In genomic region chr5:136516617-136517016, GRCh38 we compare ENCODE assay signal across 15 cellular contexts.
"Had no signal": no experiment of that assay in that cellular context is flagged by ENCODE, and none has a peak within 500 bp of the region (broad histone marks: within the 10 kb centered on the region; RNA-seq: fewer than 3 reads in every experiment).

No MANE protein-coding gene starts in this region.

- ATAC-seq: activated T-cell treated with anti-CD3 and anti-CD28 coated beads, Interleukin-2, amount 50 U/mL, for 72 hours; esophagus mucosa; left cardiac atrium; psoas muscle had no signal

- DNase-seq: activated CD4-positive, alpha-beta memory T cell treated with anti-CD3 and anti-CD28 coated beads for 36 hours; activated gamma-delta T cell treated with Interleukin-2 at 50 U/mL for 16 hours; activated naive CD8-positive, alpha-beta T cell treated with anti-CD3 and anti-CD28 coated beads for 36 hours; activated T-cell treated with anti-CD3 and anti-CD28 coated beads, Interleukin-2, amount 50 U/mL, for 72 hours; anterior cingulate cortex; hypothalamus; immature natural killer cell; left cardiac atrium; nephron progenitor cell; psoas muscle; sigmoid colon; stimulated activated CD4-positive, alpha-beta T cell treated with anti-CD3 and anti-CD28 coated beads, Interleukin-12 subunit alpha, Interleukin-12 subunit beta, amount 100 ng/mL, for 4 hours; stimulated activated naive CD4-positive, alpha-beta T cell; trophoblast cell had no signal

- H3K9me3 ChIP-seq: psoas muscle, sigmoid colon had no signal

- H3K27me3 ChIP-seq: sigmoid colon had no signal

- H3K36me3 ChIP-seq: sigmoid colon had no signal

- H3K27ac ChIP-seq: psoas muscle, sigmoid colon had no signal

- H3K4me1 ChIP-seq: psoas muscle, sigmoid colon had no signal

- H3K4me3 ChIP-seq: psoas muscle, sigmoid colon had no signal
